Comparison of ENCODE assay signal across 1 cellular context in genomic region chr1:1908506-1908791, GRCh38.
TF ChIP-seq lines count a peak whose summit lies in the region.

No MANE protein-coding gene starts in this region.

TF ChIP-seq in HepG2, 621 proteins besides CTCF, POLR2A, EP300 and RAD21 (continues in another document):
- no peak for TF ChIP-seq ZNF335 (CRISPR knock-in tag; IDR thresholded peaks at IDR 0.05)
- peak; percentile 14; the same call in 1 of the 2 replicates for TF ChIP-seq NRL (CRISPR knock-in tag; IDR thresholded peaks at IDR 0.05; ENCODE audit: borderline replicate concordance)
- TF ChIP-seq SKI (IDR thresholded peaks at IDR 0.05; ENCODE audit: partially characterized antibody): no peak
- no peak for TF ChIP-seq HNF4G (IDR thresholded peaks at IDR 0.05; ENCODE audit: borderline replicate concordance, low read depth, low read length)
- TF ChIP-seq HNF4G (CRISPR knock-in tag; IDR thresholded peaks at IDR 0.05; ENCODE audit: borderline replicate concordance, low read depth): no peak; the same call in 1 of the 2 replicates
- TF ChIP-seq ZNF768 (CRISPR knock-in tag; IDR thresholded peaks at IDR 0.05): 0 out of 2 replicates have a peak, but pooled peaks have one; percentile 8
- no peak for TF ChIP-seq MAF1 (CRISPR knock-in tag; IDR thresholded peaks at IDR 0.05; ENCODE audit: borderline replicate concordance)
- TF ChIP-seq TFDP2 (CRISPR knock-in tag; IDR thresholded peaks at IDR 0.05): no peak
- TF ChIP-seq NFRKB (IDR thresholded peaks at IDR 0.05): no peak
- no peak for TF ChIP-seq PREB (CRISPR knock-in tag; IDR thresholded peaks at IDR 0.05)
- no peak for TF ChIP-seq MYPOP (CRISPR knock-in tag; IDR thresholded peaks at IDR 0.05)
- TF ChIP-seq ZC3H13 (CRISPR knock-in tag; IDR thresholded peaks at IDR 0.05): no peak
- TF ChIP-seq MAFF (IDR thresholded peaks at IDR 0.05; ENCODE audit: low read depth, low read length): no peak
- no peak for TF ChIP-seq ZFP37 (CRISPR knock-in tag; IDR thresholded peaks at IDR 0.05; ENCODE audit: borderline replicate concordance)
- TF ChIP-seq MAX (IDR thresholded peaks at IDR 0.05): 0 out of 2 replicates have a peak, but pooled peaks have one; percentile 29
- TF ChIP-seq ZBTB25 (CRISPR knock-in tag; IDR thresholded peaks at IDR 0.05): no peak
- no peak for TF ChIP-seq CENPBD1 (CRISPR knock-in tag; IDR thresholded peaks at IDR 0.05; ENCODE audit: borderline replicate concordance, low read depth)
- no peak for TF ChIP-seq RFX1 (IDR thresholded peaks at IDR 0.05)
- peak; percentile 4; the same call in 1 of the 2 replicates for TF ChIP-seq MTERF4 (CRISPR knock-in tag; IDR thresholded peaks at IDR 0.05)
- TF ChIP-seq ZNF543 (CRISPR knock-in tag; IDR thresholded peaks at IDR 0.05): no peak
- TF ChIP-seq ZNF660 (CRISPR knock-in tag; IDR thresholded peaks at IDR 0.05; ENCODE audit: borderline replicate concordance, low read depth): no peak
- TF ChIP-seq U2AF2 (IDR thresholded peaks at IDR 0.05; ENCODE audit: low read depth, low read length): no peak
- TF ChIP-seq ZNF580 (CRISPR knock-in tag; IDR thresholded peaks at IDR 0.05; ENCODE audit: borderline replicate concordance, low read depth): peak; percentile 4; the same call in 1 of the 2 replicates
- no peak for TF ChIP-seq PAXIP1 (CRISPR knock-in tag; conservative IDR thresholded peaks at IDR 0.05)
- no peak for TF ChIP-seq KDM6A (CRISPR knock-in tag; IDR thresholded peaks at IDR 0.05; ENCODE audit: low read depth)
- no peak; the same call in 1 of the 2 replicates for TF ChIP-seq POLR2G (IDR thresholded peaks at IDR 0.05; ENCODE audit: low read depth, low read length)
- TF ChIP-seq ZMAT5 (CRISPR knock-in tag; IDR thresholded peaks at IDR 0.05; ENCODE audit: borderline replicate concordance, low read depth): no peak
- TF ChIP-seq ZNF143 (CRISPR knock-in tag; IDR thresholded peaks at IDR 0.05): 0 out of 2 replicates have a peak, but pooled peaks have one; percentile 7
- TF ChIP-seq ZNF740 (CRISPR knock-in tag; IDR thresholded peaks at IDR 0.05): no peak
- no peak; the same call in 1 of the 2 replicates for TF ChIP-seq ZNF776 (CRISPR knock-in tag; IDR thresholded peaks at IDR 0.05)
- TF ChIP-seq DBP (CRISPR knock-in tag; IDR thresholded peaks at IDR 0.05; ENCODE audit: not compliant biosample characterization): no peak
- no peak for TF ChIP-seq GFI1 (CRISPR knock-in tag; IDR thresholded peaks at IDR 0.05; ENCODE audit: borderline replicate concordance)
- no peak for TF ChIP-seq ZNF562 (CRISPR knock-in tag; IDR thresholded peaks at IDR 0.05; ENCODE audit: borderline replicate concordance)
- no peak for TF ChIP-seq RFX5 (IDR thresholded peaks at IDR 0.05; ENCODE audit: low read depth, low read length)
- TF ChIP-seq ZNF142 (CRISPR knock-in tag; IDR thresholded peaks at IDR 0.05): 0 out of 2 replicates have a peak, but pooled peaks have one; percentile 63
- TF ChIP-seq ZNF891 (CRISPR knock-in tag; IDR thresholded peaks at IDR 0.05): no peak
- TF ChIP-seq JARID2 (CRISPR knock-in tag; IDR thresholded peaks at IDR 0.05; ENCODE audit: insufficient replicate concordance): no peak
- TF ChIP-seq ZNF230 (CRISPR knock-in tag; IDR thresholded peaks at IDR 0.05): no peak
